In the genomic region with DNA sequence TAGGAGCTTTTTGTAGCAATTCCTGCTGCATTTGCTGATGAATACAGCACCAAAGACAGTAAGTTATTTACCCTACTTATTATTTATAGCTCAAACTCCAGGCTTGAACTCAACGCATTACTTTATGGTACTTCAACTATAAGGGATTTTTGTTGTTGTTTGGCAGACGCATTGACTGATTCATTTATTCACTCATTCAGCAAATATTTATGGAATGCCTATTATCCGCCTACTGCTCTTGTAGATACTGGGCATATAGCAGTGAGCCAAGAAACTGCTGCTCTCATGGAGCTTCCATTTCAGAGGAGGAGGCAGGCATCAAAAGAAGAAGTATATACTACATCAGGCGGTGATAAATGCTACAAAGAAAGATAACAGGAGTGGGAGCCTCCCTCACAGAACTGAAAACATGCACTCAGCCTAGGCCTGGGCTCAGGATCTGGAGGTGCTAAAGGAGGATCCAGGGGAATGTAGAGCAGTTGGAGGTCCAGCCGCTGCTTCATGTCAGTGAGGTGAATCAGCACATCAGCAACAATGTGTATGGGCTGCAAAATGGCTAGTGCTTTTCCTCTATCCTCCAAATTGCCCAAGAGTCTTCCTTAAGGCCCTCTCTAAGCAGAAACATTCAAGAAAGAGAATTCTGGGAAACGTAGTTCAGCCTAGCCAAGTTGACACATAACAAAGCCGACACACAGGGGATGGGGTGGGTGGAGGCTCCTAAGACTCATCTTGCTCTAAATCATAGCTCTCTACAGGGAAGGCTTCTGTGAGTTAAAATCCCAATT, we compare ENCODE assay signal across 14 cellular contexts.
A peak's percentile ranks its signal among the peaks of the same experiment; 100 is the strongest.
DNase-seq lines count a peak whose midpoint lies in the region; ATAC-seq and TF ChIP-seq lines count a peak whose summit lies in the region.
"Had no signal": no experiment of that assay in that cellular context is flagged by ENCODE, and none has a peak within 500 bp of the region (broad histone marks: within the 10 kb centered on the region; RNA-seq: fewer than 3 reads in every experiment).

No MANE protein-coding gene starts in this region.

- H3K9ac ChIP-seq in endodermal cell (ENCODE audit: extremely low read depth, low read length, poor library complexity, severe bottlenecking) (no peak overlapping the region), mesendoderm (ENCODE audit: low read length) (no peak overlapping the region)

- no peaks in the 10 kb centered on the region for H3K27me3 Mint-ChIP-seq in endodermal cell (ENCODE audit: insufficient read depth)

- CTCF ChIA-PET in HEK293T (lab: Yijun Ruan, JAX), result no interaction called here

- no peaks in the 10 kb centered on the region for H3K9me3 ChIP-seq in endodermal cell (ENCODE audit: control insufficient read depth, low read length)
- H3K9me3 ChIP-seq: SJCRH30 had no signal

- DNase-seq in EL (peak; percentile 3), NCI-H2171 treated with DMSO at 0.1 percent for 48 hours (lab: John Stamatoyannopoulos, UW) (peak; percentile 91), endodermal cell (peak; percentile 68), mesendoderm (peak; percentile 90), HEK293T (ENCODE audit: extremely low spot score) (no peak), NAMALWA (ENCODE audit: low spot score) (no peak)
- DNase-seq: C1 segment of cervical spinal cord, GOT3, NCI-H1417 treated with DMSO at 0.1 percent for 48 hours, NCI-H2029 treated with DMSO at 0.1 percent for 48 hours, SJCRH30, SW 1271 had no signal

- no peak overlapping the region for H4K8ac ChIP-seq in mesendoderm (ENCODE audit: low read depth, low read length)

- WGBS in endodermal cell (ENCODE audit: insufficient coverage in 1 of 2, insufficient read length in 1 of 2), 2 experiments, result 94% methylated on average over 7 of the region's 7 CpGs
- no CpG with 5 or more reads among the region's 7 CpGs for WGBS in mesendoderm (ENCODE audit: extremely low coverage, insufficient coverage, low lambda C conversion rate)

- no peak overlapping the region for H2BK5ac ChIP-seq in mesendoderm (ENCODE audit: low read length)

- H3K36me3 Mint-ChIP-seq in endodermal cell (ENCODE audit: low read depth), result no peaks in the 10 kb centered on the region

- peak overlapping the region; percentile 28 for H3K56ac ChIP-seq in mesendoderm (ENCODE audit: low read length)

- H3K79me1 ChIP-seq in mesendoderm (ENCODE audit: low read length), result no peaks in the 10 kb centered on the region

- no peak overlapping the region for H3K23ac ChIP-seq in mesendoderm (ENCODE audit: low read length)

- no peaks in the 10 kb centered on the region for H3K36me3 ChIP-seq in endodermal cell (ENCODE audit: control insufficient read depth, insufficient read depth, low read length)
- no peaks in the 10 kb centered on the region for H3K36me3 ChIP-seq in mesendoderm (ENCODE audit: control insufficient read depth, insufficient read depth, low read length)
- H3K36me3 ChIP-seq: SJCRH30 had no signal

- no peak overlapping the region for H3K18ac ChIP-seq in mesendoderm (ENCODE audit: low read length)

- no peak overlapping the region for H2AK5ac ChIP-seq in mesendoderm (ENCODE audit: low read length)

- no peak overlapping the region for H3K4me2 ChIP-seq in mesendoderm (ENCODE audit: low read length)

- no peak for ATAC-seq in HG03378 (IDR thresholded peaks at IDR 0.05; ENCODE audit: unreplicated experiment)

- H3K9me3 Mint-ChIP-seq in endodermal cell, result no peaks in the 10 kb centered on the region

- POLR2A ChIA-PET in HEK293T (lab: Yijun Ruan, JAX), result no interaction called here

- no peak overlapping the region for H2BK15ac ChIP-seq in mesendoderm (replicated peaks; ENCODE audit: low read depth)

- H4K5ac ChIP-seq in mesendoderm (ENCODE audit: low read length), result no peak overlapping the region

- H3K4me3 ChIP-seq in endodermal cell (ENCODE audit: low read length) (no peak overlapping the region), mesendoderm (ENCODE audit: low read length) (no peak overlapping the region)
- H3K4me3 ChIP-seq: SJCRH30 had no signal

- no peak overlapping the region for H3K4me3 Mint-ChIP-seq in endodermal cell

- H3K27me3 ChIP-seq in endodermal cell (ENCODE audit: control insufficient read depth, insufficient read depth, low read length, poor library complexity, severe bottlenecking), result no peaks in the 10 kb centered on the region
- no peaks in the 10 kb centered on the region for H3K27me3 ChIP-seq in mesendoderm (ENCODE audit: insufficient read depth, low read length, poor library complexity)
- H3K27me3 ChIP-seq: SJCRH30 had no signal

- H3K4me1 ChIP-seq in endodermal cell (ENCODE audit: control insufficient read depth, insufficient read depth, low read length) (peaks cover 3% of the 10 kb centered on the region), mesendoderm (ENCODE audit: control insufficient read depth, low read depth, low read length) (no peaks in the 10 kb centered on the region)
- H3K4me1 ChIP-seq: SJCRH30 had no signal

- H3K27ac Mint-ChIP-seq in endodermal cell, result no peak overlapping the region

- TF ChIP-seq CTCF in endodermal cell (conservative IDR thresholded peaks at IDR 0.05), result no peak

- no peak overlapping the region for H3K27ac ChIP-seq in endodermal cell (ENCODE audit: low read depth, low read length)
- no peak overlapping the region for H3K27ac ChIP-seq in mesendoderm (ENCODE audit: low read depth, low read length)
- H3K27ac ChIP-seq: RWPE1, SJCRH30 had no signal

- peaks cover 24% of the 10 kb centered on the region for H3K4me1 Mint-ChIP-seq in endodermal cell

- no peak overlapping the region for H3K4ac ChIP-seq in mesendoderm (ENCODE audit: low read depth, low read length)

- no peak overlapping the region for H2BK120ac ChIP-seq in mesendoderm (ENCODE audit: low read depth, low read length)

- no peaks in the 10 kb centered on the region for H3K79me2 ChIP-seq in mesendoderm (ENCODE audit: control insufficient read depth, insufficient read depth, low read length)

TF ChIP-seq in HEK293T, 16 proteins besides CTCF, POLR2A, EP300 and RAD21:
- TF ChIP-seq, protein P1, sequence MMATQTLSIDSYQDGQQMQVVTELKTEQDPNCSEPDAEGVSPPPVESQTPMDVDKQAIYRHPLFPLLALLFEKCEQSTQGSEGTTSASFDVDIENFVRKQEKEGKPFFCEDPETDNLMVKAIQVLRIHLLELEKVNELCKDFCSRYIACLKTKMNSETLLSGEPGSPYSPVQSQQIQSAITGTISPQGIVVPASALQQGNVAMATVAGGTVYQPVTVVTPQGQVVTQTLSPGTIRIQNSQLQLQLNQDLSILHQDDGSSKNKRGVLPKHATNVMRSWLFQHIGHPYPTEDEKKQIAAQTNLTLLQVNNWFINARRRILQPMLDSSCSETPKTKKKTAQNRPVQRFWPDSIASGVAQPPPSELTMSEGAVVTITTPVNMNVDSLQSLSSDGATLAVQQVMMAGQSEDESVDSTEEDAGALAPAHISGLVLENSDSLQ (IDR thresholded peaks at IDR 0.05), result no peak
- no peak for TF ChIP-seq CTBP1 (IDR thresholded peaks at IDR 0.05; ENCODE audit: borderline replicate concordance)
- TF ChIP-seq ZNF384 (IDR thresholded peaks at IDR 0.05), result no peak
- TF ChIP-seq SP1 (IDR thresholded peaks at IDR 0.05), result no peak
- TF ChIP-seq FOXA1 (IDR thresholded peaks at IDR 0.05), result no peak
- TF ChIP-seq NFRKB (IDR thresholded peaks at IDR 0.05), result no peak
- TF ChIP-seq FOXM1 (IDR thresholded peaks at IDR 0.05; ENCODE audit: borderline replicate concordance), result no peak
- TF ChIP-seq LEF1 (IDR thresholded peaks at IDR 0.05; ENCODE audit: borderline replicate concordance), result no peak
- TF ChIP-seq ARNT (IDR thresholded peaks at IDR 0.05), result no peak
- TF ChIP-seq SUZ12 (IDR thresholded peaks at IDR 0.05), result no peak
- no peak for TF ChIP-seq HDGF (IDR thresholded peaks at IDR 0.05; ENCODE audit: borderline replicate concordance)
- no peak for TF ChIP-seq BHLHE40 (IDR thresholded peaks at IDR 0.05; ENCODE audit: borderline replicate concordance)
- TF ChIP-seq FOXK2 (IDR thresholded peaks at IDR 0.05), result no peak
- no peak for TF ChIP-seq TARDBP (IDR thresholded peaks at IDR 0.05)
- TF ChIP-seq ELF4 (IDR thresholded peaks at IDR 0.05), result no peak
- no peak for TF ChIP-seq L3MBTL2 (conservative IDR thresholded peaks at IDR 0.05)

Comparison
In these comparisons a context has a peak if more than half of its experiments do, and no peak if none do; other contexts are left out.
1. DNase-seq: peak in EL (single experiment), NCI-H2171 treated with DMSO at 0.1 percent for 48 hours (single experiment), endodermal cell (single experiment) and mesendoderm (single experiment); none in HEK293T (single experiment) and NAMALWA (single experiment).